In genomic region chr10:117543245-117543998, GRCh38 we compare ENCODE assay signal across 8 cellular contexts. TPM values are rescaled to one million over a fixed set of nuclear protein-coding genes. Genes with fewer than 3 reads are reported as not detected.
DNase-seq lines count a peak whose midpoint lies in the region; ATAC-seq and TF ChIP-seq lines count a peak whose summit lies in the region.

No MANE protein-coding gene starts in this region.

- no peak overlapping the region for H3K27ac ChIP-seq in lower lobe of right lung
- H3K27ac ChIP-seq in aorta (ENCODE audit: low read depth in 1 of 2, low read length in 2 of 2) = no peak overlapping the region
- no peak overlapping the region for H3K27ac ChIP-seq in transverse colon
- no peak overlapping the region for H3K27ac ChIP-seq in PC-9

- CTCF ChIA-PET in PC-9 (lab: Charles Lee) = no interaction called here

- H3K36me3 ChIP-seq in lower lobe of right lung (no peaks in the 10 kb centered on the region), aorta (ENCODE audit: control insufficient read depth in 1 of 2, insufficient read depth in 2 of 2, low read length in 1 of 2) (no peaks in the 10 kb centered on the region), transverse colon (no peaks in the 10 kb centered on the region), PC-9 (ENCODE audit: low read depth) (no peaks in the 10 kb centered on the region)

- no peak for TF ChIP-seq CTCF in cardiac fibroblast (IDR thresholded peaks at IDR 0.05; ENCODE audit: low read depth, low read length)
- TF ChIP-seq CTCF in lower lobe of right lung (IDR thresholded peaks at IDR 0.05) = no peak
- TF ChIP-seq CTCF in transverse colon (IDR thresholded peaks at IDR 0.05) = no peak
- TF ChIP-seq CTCF in PC-9 (conservative IDR thresholded peaks at IDR 0.05) = no peak

- no peaks in the 10 kb centered on the region for H3F3A ChIP-seq in PC-9 (ENCODE audit: insufficient read depth, low read depth)

- H3K4me1 ChIP-seq in lower lobe of right lung = peaks cover 29% of the 10 kb centered on the region
- H3K4me1 ChIP-seq in aorta (ENCODE audit: control insufficient read depth in 1 of 2, insufficient read depth in 2 of 2, low read length in 2 of 2) = no peaks in the 10 kb centered on the region
- peaks cover 21 to 40% (median 36%) of the 10 kb centered on the region in 4 donors for H3K4me1 ChIP-seq in transverse colon
- no peaks in the 10 kb centered on the region for H3K4me1 ChIP-seq in PC-9 (replicated peaks; ENCODE audit: insufficient read depth)

- no peaks in the 10 kb centered on the region for H3K79me2 ChIP-seq in PC-9 (ENCODE audit: low read depth)

- TF ChIP-seq POLR2A in transverse colon (IDR thresholded peaks at IDR 0.05) = no peak

- ATAC-seq in Right ventricle myocardium inferior (no peak), left ventricle myocardium superior (no peak), lower lobe of right lung (peak in 1 of 2 donors; percentile 5), aorta (ENCODE audit: low FRiP score) (peak; percentile 33)

- H3K9me3 ChIP-seq in lower lobe of right lung = no peaks in the 10 kb centered on the region
- H3K9me3 ChIP-seq in aorta (ENCODE audit: control insufficient read depth, low read length) = no peaks in the 10 kb centered on the region
- H3K9me3 ChIP-seq in transverse colon = no peaks in the 10 kb centered on the region
- no peaks in the 10 kb centered on the region for H3K9me3 ChIP-seq in PC-9 (ENCODE audit: insufficient read depth, low read depth)

- no peak overlapping the region for H2AFZ ChIP-seq in PC-9

- intact Hi-C loops in Right ventricle myocardium inferior (cut with DNase I) = no loop called here
- intact Hi-C loops in left ventricle myocardium superior (cut with micrococcal nuclease) = no loop called here
- intact Hi-C loops in lower lobe of right lung (cut with DNase I) = no loop called here
- intact Hi-C loops in aorta (cut with DNase I) = loop anchor here in 1 of 2 donors (10.0 kb wide), 1 partner anchor 501 kb away; the partner anchor contains the start of gene RAB11FIP2
- intact Hi-C loops in transverse colon (cut with DNase I; ENCODE audit: low total_unique reads) = no loop called here
- intact Hi-C loops in PC-9 (cut with micrococcal nuclease; ENCODE audit: unreplicated experiment) = no loop called here

- H3K4me3 ChIP-seq in cardiac fibroblast (replicated peaks in 1 of 2; ENCODE audit: low read depth in 2 of 2, low read length in 2 of 2) = peak overlapping the region; percentile 11 to 26
- peak overlapping the region; percentile 33 for H3K4me3 ChIP-seq in lower lobe of right lung
- H3K4me3 ChIP-seq in aorta (ENCODE audit: low read length in 2 of 2) = peak overlapping the region in 1 of 2 donors; percentile 29
- H3K4me3 ChIP-seq in transverse colon = peak overlapping the region in 2 of 4 donors; percentile 12 to 39
- no peak overlapping the region for H3K4me3 ChIP-seq in PC-9

- H3K27me3 ChIP-seq in lower lobe of right lung (ENCODE audit: low read depth) (peaks cover 98% of the 10 kb centered on the region), aorta (ENCODE audit: control insufficient read depth in 1 of 2, insufficient read depth in 2 of 2, low read length in 1 of 2) (peaks cover 0 to 2% of the 10 kb centered on the region in 2 donors), transverse colon (peaks cover 100% of the 10 kb centered on the region), PC-9 (ENCODE audit: insufficient read depth, low read depth) (peaks cover 6% of the 10 kb centered on the region; the same call in 1 of the 2 replicates)

- in situ Hi-C loops in transverse colon (cut with MboI; ENCODE audit: low pct_ligation_motif_present in 1 of 4, low pct_unique_long_range_greater_than_20kb in 1 of 4, low sequenced_read_pairs in 3 of 4) = loop anchor here in 1 of 4 donors (25.0 kb wide), 2 partner anchors 694 to 919 kb away; no protein-coding TSS in a partner anchor

- H3K4me2 ChIP-seq in PC-9 = no peak overlapping the region

- TF ChIP-seq EP300 in transverse colon (IDR thresholded peaks at IDR 0.05; ENCODE audit: low read depth) = no peak

- H3K9me2 ChIP-seq in PC-9 (ENCODE audit: insufficient read depth) = no peaks in the 10 kb centered on the region

- no peaks in the 10 kb centered on the region for H4K20me1 ChIP-seq in PC-9 (ENCODE audit: insufficient read depth)

- BruUV-seq in PC-9 (replicated peaks; lab: Mats Ljungman, UMichigan) = no TSS peak

- peak; percentile 64 for DNase-seq in Right ventricle myocardium inferior (ENCODE audit: missing footprints)
- no peak for DNase-seq in left ventricle myocardium superior
- peak in 1 of 2 donors; percentile 17 for DNase-seq in cardiac fibroblast (ENCODE audit: low read depth in 2 of 2)
- no peak for DNase-seq in lower lobe of right lung
- peak; percentile 46 to 81 for DNase-seq in aorta
- no peak for DNase-seq in transverse colon
- DNase-seq in HT-29 (ENCODE audit: low spot score) = no peak
- DNase-seq in PC-9 = no peak

- POLR2A ChIA-PET in PC-9 (lab: Charles Lee; ENCODE audit: unreplicated experiment) = no interaction called here

- WGBS in aorta, 2 donors = 2 to 3% methylated on average over 86 to 88 of the region's 88 CpGs
- 0 to 10% methylated on average over 5 to 45 of the region's 88 CpGs for WGBS in transverse colon (ENCODE audit: low coverage in 1 of 2), 2 donors

RNA-seq across cellular contexts. Expression of gene EMX2, which starts 0.9 kb away (rescaled TPM):
- not detected for total RNA-seq in Right ventricle myocardium inferior
- total RNA-seq in left ventricle myocardium superior = 0.42 TPM
- total RNA-seq in lower lobe of right lung = not detected
- 1 to 10 TPM; 1.5 to 1.6 TPM for total RNA-seq in aorta
- not detected for polyA plus RNA-seq in aorta
- total RNA-seq in transverse colon = under 1 TPM in 1 of 4 donors, not detected in 3; 0.95 TPM
- total RNA-seq in HT-29 (2014; rRNA removed; shearing (Covaris generic)) = not detected in 2 replicates
- total RNA-seq in PC-9 (2021) = not detected in 2 replicates

Comparison
In these comparisons a context has a peak if more than half of its experiments do, and no peak if none do; other contexts are left out.
1. DNase-seq: peak in Right ventricle myocardium inferior (single experiment) and aorta (2 of 2); none in left ventricle myocardium superior (single experiment), lower lobe of right lung (single experiment), transverse colon (single experiment), HT-29 (single experiment) and PC-9 (0 of 2).